ENCODE assay signal across 20 cellular contexts in genomic region chr11:45715398-45715797, GRCh38. TPM values are rescaled to one million over a fixed set of nuclear protein-coding genes. Genes with fewer than 3 reads are reported as not detected.
"Had no signal": no experiment of that assay in that cellular context is flagged by ENCODE, and none has a peak within 500 bp of the region (broad histone marks: within the 10 kb centered on the region; RNA-seq: fewer than 3 reads in every experiment).

No MANE protein-coding gene starts in this region.

- DNase-seq: cortex of kidney; effector memory CD8-positive, alpha-beta T cell; foreskin fibroblast; gastrocnemius medialis; head of caudate nucleus; mesenchymal stem cell; mucosa of descending colon; naive B cell; stimulated activated CD4-positive, alpha-beta T cell treated with anti-CD3 and anti-CD28 coated beads, Interleukin-12 subunit alpha, Interleukin-12 subunit beta, amount 100 ng/mL, for 4 hours; stimulated activated CD4-positive, alpha-beta T cell treated with anti-CD3 and anti-CD28 coated beads, Interleukin-1b, Interleukin-23, amount 100 ng/mL, for 48 hours; stimulated activated CD4-positive, alpha-beta T cell treated with anti-CD3 and anti-CD28 coated beads, Interleukin-4, amount 100 ng/mL, for 1 hour; stimulated activated CD8-positive, alpha-beta memory T cell treated with anti-CD3 and anti-CD28 coated beads, Interleukin-4, amount 100 ng/mL, for 48 hours; stimulated activated naive CD4-positive, alpha-beta T cell; stimulated activated naive CD8-positive, alpha-beta T cell treated with anti-CD3 and anti-CD28 coated beads, Interleukin-15, amount 100 ng/mL, for 72 hours; transverse colon; upper lobe of right lung; uterus had no signal

- FAIRE-seq: endometrium, keratinocyte had no signal

RNA-seq across cellular contexts. Expression of gene CHST1, which starts 50.0 kb away (rescaled TPM):
- total RNA-seq: natural killer cell treated with Interleukin-12 subunit alpha and Interleukin-12 subunit beta and Interleukin-15 and Interleukin-18, amount 100 ng/mL, for 72 hours had no signal
